Comparison of ENCODE assay signal across 22 cellular contexts in genomic region chr9:19193029-19193324, GRCh38. TPM values are rescaled to one million over a fixed set of nuclear protein-coding genes. Genes with fewer than 3 reads are reported as not detected.
DNase-seq lines count a peak whose midpoint lies in the region; ATAC-seq and TF ChIP-seq lines count a peak whose summit lies in the region.
"Had no signal": no experiment of that assay in that cellular context is flagged by ENCODE, and none has a peak within 500 bp of the region (broad histone marks: within the 10 kb centered on the region; RNA-seq: fewer than 3 reads in every experiment).

No MANE protein-coding gene starts in this region.

- no peaks in the 10 kb centered on the region for H4K20me1 ChIP-seq in hepatocyte (ENCODE audit: insufficient read depth, poor library complexity, severe bottlenecking)
- H4K20me1 ChIP-seq: BLaER1 treated with 17β-estradiol and CSF1 and Interleukin-3, amounts not matched to agents 10 nM and 100 nM had no signal

- no peak overlapping the region for H3K4me3 ChIP-seq in Caco-2 (ENCODE audit: low read depth, low read length)
- no peak overlapping the region for H3K4me3 ChIP-seq in RWPE2 (ENCODE audit: severe bottlenecking)
- H3K4me3 ChIP-seq in hepatocyte = no peak overlapping the region
- no peak overlapping the region for H3K4me3 ChIP-seq in brain microvascular endothelial cell (ENCODE audit: low read depth, low read length)
- no peak overlapping the region for H3K4me3 ChIP-seq in esophagus muscularis mucosa
- H3K4me3 ChIP-seq: A549; BLaER1 treated with 17β-estradiol and CSF1 and Interleukin-3, amounts not matched to agents 10 nM and 100 nM; GM12878; MG63 had no signal

- H3K4me3 Mint-ChIP-seq in Caco-2 (ENCODE audit: unreplicated experiment) (no peak overlapping the region), natural killer cell (no peak overlapping the region)
- no peak overlapping the region for H3K4me3 Mint-ChIP-seq in activated CD4-positive, alpha-beta T cell treated with anti-CD3 and anti-CD28 coated beads, Interleukin-2, amount 10 ng/mL, durations not matched to agents 7 days and 5 days
- H3K4me3 Mint-ChIP-seq: CD8-positive, alpha-beta memory T cell had no signal

- H3K4me1 ChIP-seq in Caco-2 (peaks cover 41% of the 10 kb centered on the region), RWPE2 (ENCODE audit: insufficient read depth, poor library complexity, severe bottlenecking) (no peaks in the 10 kb centered on the region), hepatocyte (ENCODE audit: insufficient read depth) (peaks cover 11% of the 10 kb centered on the region), esophagus muscularis mucosa (no peaks in the 10 kb centered on the region)

- H3K36me3 Mint-ChIP-seq in Caco-2 (ENCODE audit: insufficient read depth, unreplicated experiment) (peaks cover 10% of the 10 kb centered on the region), natural killer cell (no peaks in the 10 kb centered on the region)
- no peaks in the 10 kb centered on the region for H3K36me3 Mint-ChIP-seq in activated CD4-positive, alpha-beta T cell treated with anti-CD3 and anti-CD28 coated beads, Interleukin-2, amount 10 ng/mL, durations not matched to agents 7 days and 5 days (ENCODE audit: low read depth)

- H3K27ac Mint-ChIP-seq in Caco-2 (ENCODE audit: unreplicated experiment) = peak overlapping the region; percentile 90
- H3K27ac Mint-ChIP-seq in natural killer cell = peak overlapping the region; percentile 9 to 52
- no peak overlapping the region for H3K27ac Mint-ChIP-seq in activated CD4-positive, alpha-beta T cell treated with anti-CD3 and anti-CD28 coated beads, Interleukin-2, amount 10 ng/mL, durations not matched to agents 7 days and 5 days

- POLR2A ChIA-PET in Caco-2 (lab: Charles Lee) = interaction anchor here (0.6 to 1.8 kb wide), 2 partner anchors 9 to 92 kb away, joined by 3 to 5 read pairs; no protein-coding TSS in a partner anchor
- POLR2A ChIA-PET in activated CD4-positive, alpha-beta T cell treated with anti-CD3 and anti-CD28 coated beads, Interleukin-2, amount 10 ng/mL, durations not matched to agents 7 days and 5 days (lab: Charles Lee) = no interaction called here

- ATAC-seq in RWPE2 (ENCODE audit: low read depth) = 0 out of 3 replicates have a peak, but pooled peaks have one; percentile 38
- ATAC-seq in natural killer cell = no peak
- ATAC-seq: A549, GM12878 had no signal

- no peak for TF ChIP-seq POLR2A in esophagus muscularis mucosa (IDR thresholded peaks at IDR 0.05; ENCODE audit: low read depth)

- DNase-seq in Caco-2 = peak; percentile 56 to 74
- DNase-seq in RWPE2 (ENCODE audit: low spot score) = no peak
- DNase-seq in hepatocyte (ENCODE audit: low spot score) = no peak
- DNase-seq in natural killer cell = no peak
- no peak for DNase-seq in brain microvascular endothelial cell
- DNase-seq in esophagus muscularis mucosa (ENCODE audit: extremely low spot score) = no peak
- DNase-seq in NCI-H146 (lab: John Stamatoyannopoulos, UW) = no peak
- no peak for DNase-seq in activated CD4-positive, alpha-beta T cell treated with anti-CD3 and anti-CD28 coated beads, Interleukin-2, amount 10 ng/mL, durations not matched to agents 7 days and 5 days
- DNase-seq: CD8-positive, alpha-beta memory T cell; DND-41; GDM1; Karpas-422; MG63; NCI-H1092; NCI-H1694; NCI-H2107; NCI-H345; NCI-H69; SIG-M5 had no signal

- no peak overlapping the region for H2AFZ ChIP-seq in hepatocyte

- H3K27ac ChIP-seq in RWPE2 (ENCODE audit: poor library complexity, severe bottlenecking) = no peak overlapping the region
- peak overlapping the region; percentile 3 for H3K27ac ChIP-seq in hepatocyte
- H3K27ac ChIP-seq in brain microvascular endothelial cell = no peak overlapping the region
- no peak overlapping the region for H3K27ac ChIP-seq in esophagus muscularis mucosa (replicated peaks in 1 of 4)
- H3K27ac ChIP-seq: BLaER1 treated with 17β-estradiol and CSF1 and Interleukin-3, amounts not matched to agents 10 nM and 100 nM had no signal

- H3K4me1 Mint-ChIP-seq in Caco-2 (ENCODE audit: low read depth, unreplicated experiment) (peaks cover 28% of the 10 kb centered on the region), natural killer cell (peaks cover 16 to 34% of the 10 kb centered on the region in 2 donors)
- H3K4me1 Mint-ChIP-seq in activated CD4-positive, alpha-beta T cell treated with anti-CD3 and anti-CD28 coated beads, Interleukin-2, amount 10 ng/mL, durations not matched to agents 7 days and 5 days = peaks cover 2% of the 10 kb centered on the region

- in situ Hi-C loops in brain microvascular endothelial cell (cut with HindIII; ENCODE audit: low pct_ligation_motif_present, low sequenced_read_pairs) = no loop called here

- TF ChIP-seq CTCF in Caco-2 (IDR thresholded peaks at IDR 0.05; ENCODE audit: insufficient read depth in 1 of 2, low read depth in 1 of 2, low read length in 1 of 2, severe bottlenecking in 1 of 2, unreplicated experiment in 1 of 2) = no peak
- no peak for TF ChIP-seq CTCF in RWPE2 (IDR thresholded peaks at IDR 0.05; ENCODE audit: poor library complexity, severe bottlenecking)
- TF ChIP-seq CTCF in hepatocyte (IDR thresholded peaks at IDR 0.05; ENCODE audit: poor library complexity) = no peak
- no peak for TF ChIP-seq CTCF in natural killer cell (IDR thresholded peaks at IDR 0.05)
- no peak for TF ChIP-seq CTCF in brain microvascular endothelial cell (IDR thresholded peaks at IDR 0.05; ENCODE audit: low read depth, low read length, missing control alignments)
- no peak for TF ChIP-seq CTCF in esophagus muscularis mucosa (IDR thresholded peaks at IDR 0.05)

- WGBS in hepatocyte (ENCODE audit: low lambda C conversion rate, missing lambda C conversion rate) = 63% methylated on average over 5 of the region's 5 CpGs
- 94% methylated on average over 5 of the region's 5 CpGs for WGBS in esophagus muscularis mucosa

- TF ChIP-seq EP300 in esophagus muscularis mucosa (IDR thresholded peaks at IDR 0.05) = no peak

- no peaks in the 10 kb centered on the region for H3K9me2 ChIP-seq in hepatocyte (replicated peaks; ENCODE audit: insufficient read depth)

- no TSS peak for BruUV-seq in Caco-2 (replicated peaks; lab: Mats Ljungman, UMichigan)

- no peaks in the 10 kb centered on the region for H3K9me3 ChIP-seq in Caco-2
- no peaks in the 10 kb centered on the region for H3K9me3 ChIP-seq in RWPE2 (ENCODE audit: severe bottlenecking)
- no peaks in the 10 kb centered on the region for H3K9me3 ChIP-seq in hepatocyte (ENCODE audit: low read depth)
- no peaks in the 10 kb centered on the region for H3K9me3 ChIP-seq in esophagus muscularis mucosa
- H3K9me3 ChIP-seq: A549; BLaER1 treated with 17β-estradiol and CSF1 and Interleukin-3, amounts not matched to agents 10 nM and 100 nM; MG63 had no signal

- H3K9me3 Mint-ChIP-seq in Caco-2 (ENCODE audit: unreplicated experiment) = no peaks in the 10 kb centered on the region
- no peaks in the 10 kb centered on the region for H3K9me3 Mint-ChIP-seq in natural killer cell
- H3K9me3 Mint-ChIP-seq in activated CD4-positive, alpha-beta T cell treated with anti-CD3 and anti-CD28 coated beads, Interleukin-2, amount 10 ng/mL, durations not matched to agents 7 days and 5 days = no peaks in the 10 kb centered on the region
- H3K9me3 Mint-ChIP-seq: CD8-positive, alpha-beta memory T cell had no signal

- H3K79me2 ChIP-seq in hepatocyte = no peaks in the 10 kb centered on the region

- H3K36me3 ChIP-seq in Caco-2 (ENCODE audit: control insufficient read depth, insufficient read depth, low read length) = no peaks in the 10 kb centered on the region
- H3K36me3 ChIP-seq in RWPE2 (ENCODE audit: low read depth) = no peaks in the 10 kb centered on the region
- no peaks in the 10 kb centered on the region for H3K36me3 ChIP-seq in hepatocyte (replicated peaks; ENCODE audit: insufficient read depth, low read depth)
- H3K36me3 ChIP-seq in brain microvascular endothelial cell (replicated peaks) = no peaks in the 10 kb centered on the region
- H3K36me3 ChIP-seq in esophagus muscularis mucosa = no peaks in the 10 kb centered on the region
- H3K36me3 ChIP-seq: BLaER1 treated with 17β-estradiol and CSF1 and Interleukin-3, amounts not matched to agents 10 nM and 100 nM; MG63 had no signal

- intact Hi-C loops in Caco-2 (cut with micrococcal nuclease; ENCODE audit: unreplicated experiment) = loop anchor here (1.0 kb wide), 1 partner anchor 9 kb away; no protein-coding TSS in a partner anchor
- intact Hi-C loops in natural killer cell (cut with micrococcal nuclease) = no loop called here
- intact Hi-C loops in esophagus muscularis mucosa (cut with DNase I) = no loop called here

- H3K4me2 ChIP-seq in hepatocyte = no peak overlapping the region

- H3K27me3 Mint-ChIP-seq in Caco-2 (ENCODE audit: insufficient read depth, unreplicated experiment) (no peaks in the 10 kb centered on the region), natural killer cell (ENCODE audit: low read depth in 2 of 2) (no peaks in the 10 kb centered on the region)
- no peaks in the 10 kb centered on the region for H3K27me3 Mint-ChIP-seq in activated CD4-positive, alpha-beta T cell treated with anti-CD3 and anti-CD28 coated beads, Interleukin-2, amount 10 ng/mL, durations not matched to agents 7 days and 5 days

- H3K27me3 ChIP-seq in Caco-2 (replicated peaks; ENCODE audit: control insufficient read depth, insufficient read depth, low read length) = no peaks in the 10 kb centered on the region
- no peaks in the 10 kb centered on the region for H3K27me3 ChIP-seq in RWPE2 (ENCODE audit: insufficient read depth, poor library complexity, severe bottlenecking)
- no peaks in the 10 kb centered on the region for H3K27me3 ChIP-seq in hepatocyte
- H3K27me3 ChIP-seq in brain microvascular endothelial cell (replicated peaks) = no peaks in the 10 kb centered on the region
- no peaks in the 10 kb centered on the region for H3K27me3 ChIP-seq in esophagus muscularis mucosa
- H3K27me3 ChIP-seq: BLaER1 treated with 17β-estradiol and CSF1 and Interleukin-3, amounts not matched to agents 10 nM and 100 nM; MG63 had no signal

- CTCF ChIA-PET in Caco-2 (lab: Charles Lee) = interaction anchor here (0.6 kb wide), 1 partner anchor 8 kb away, joined by 3 read pairs; no protein-coding TSS in a partner anchor
- CTCF ChIA-PET in activated CD4-positive, alpha-beta T cell treated with anti-CD3 and anti-CD28 coated beads, Interleukin-2, amount 10 ng/mL, durations not matched to agents 7 days and 5 days (lab: Charles Lee) = interaction anchor here (0.5 kb wide), 2 partner anchors 15 to 96 kb away, joined by 3 to 4 read pairs; no protein-coding TSS in a partner anchor

RNA-seq across cellular contexts. Expression of gene DENND4C, which starts 37.5 kb away (rescaled TPM):
- total RNA-seq in Caco-2 (2022) (40.1 and 46.9 TPM in 2 replicates), hepatocyte (70.2 and 82.6 TPM in 2 replicates), natural killer cell (100 to 1,000 TPM in 2 of 3 donors, 10 to 100 TPM in 1; 82.6 to 115 (median 100) TPM), esophagus muscularis mucosa (10 to 100 TPM; 59.1 to 97.3 (median 88.1) TPM)
- polyA plus RNA-seq in hepatocyte = 14.9 and 17.1 TPM in 2 replicates
- 10 to 100 TPM; 37.6 to 42.7 TPM for total RNA-seq in activated CD4-positive, alpha-beta T cell treated with anti-CD3 and anti-CD28 coated beads, Interleukin-2, amount 10 ng/mL, durations not matched to agents 7 days and 5 days

Comparison
In these comparisons a context has a peak if more than half of its experiments do, and no peak if none do; other contexts are left out.
1. DNase-seq: peak in Caco-2 (2 of 2); none in RWPE2 (single experiment), hepatocyte (single experiment), natural killer cell (single experiment), brain microvascular endothelial cell (single experiment), esophagus muscularis mucosa (single experiment), NCI-H146 (single experiment) and activated CD4-positive, alpha-beta T cell treated with anti-CD3 and anti-CD28 coated beads, Interleukin-2, amount 10 ng/mL, durations not matched to agents 7 days and 5 days (single experiment).